Comparison of ENCODE assay signal across 1 cellular context in the genomic region with DNA sequence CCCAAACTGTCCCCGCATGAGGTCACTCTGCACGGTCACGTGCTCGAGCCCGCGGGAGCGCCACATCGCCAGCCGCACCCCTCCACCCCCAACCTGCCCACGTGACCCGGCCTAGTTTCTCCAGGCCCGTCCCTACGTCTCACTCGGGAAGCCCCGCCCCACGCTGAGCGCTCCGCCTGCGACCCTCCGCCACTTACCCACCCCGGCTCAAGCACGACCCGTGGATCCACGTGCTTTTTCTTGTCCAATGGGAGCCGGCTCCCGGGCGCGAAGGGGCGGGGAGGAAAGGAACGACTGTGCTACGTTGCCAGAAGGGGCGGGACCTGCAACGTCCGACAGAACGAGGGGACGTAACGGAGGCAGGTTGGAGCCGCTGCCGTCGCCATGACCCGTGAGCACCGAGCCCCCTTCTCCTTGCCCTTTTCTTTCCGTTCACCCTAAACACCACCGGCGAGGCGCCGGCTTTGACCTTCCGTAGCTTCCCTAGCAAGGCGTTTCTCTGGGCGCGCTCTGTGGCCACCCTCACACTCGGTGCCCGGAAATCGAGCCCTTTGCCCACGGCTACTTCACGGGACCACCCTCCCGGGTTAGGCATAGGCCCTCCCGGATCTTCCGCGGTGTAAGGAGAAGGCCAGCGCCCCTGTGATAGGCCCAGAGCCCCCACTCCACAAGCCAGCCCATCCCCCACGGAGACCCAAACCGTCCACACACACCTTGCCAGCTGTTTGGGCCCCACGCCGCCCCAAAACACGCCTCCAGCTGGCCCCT.
TF ChIP-seq lines count a peak whose summit lies in the region.

A gene (plus strand): TSS at position 328 of the 768 bp plus-strand sequence. CDS start 57 bp downstream, at position 385.

TF ChIP-seq in HepG2, 621 proteins besides CTCF, POLR2A, EP300 and RAD21 (continued from another document and continues in another):
- TF ChIP-seq ZNF20 (CRISPR knock-in tag; IDR thresholded peaks at IDR 0.05) (peak; percentile 66; the same call in 1 of the 2 replicates), ZNF121 (CRISPR knock-in tag; IDR thresholded peaks at IDR 0.05) (no peak), YEATS2 (CRISPR knock-in tag; IDR thresholded peaks at IDR 0.05; ENCODE audit: borderline replicate concordance) (peak; percentile 55; the same call in 1 of the 2 replicates), ZNF607 (CRISPR knock-in tag; IDR thresholded peaks at IDR 0.05; ENCODE audit: borderline replicate concordance) (peak; percentile 48; the same call in 1 of the 2 replicates), ZIK1 (CRISPR knock-in tag; IDR thresholded peaks at IDR 0.05; ENCODE audit: borderline replicate concordance, low read depth) (peak; percentile 66; the same call in 1 of the 2 replicates), MTF2 (CRISPR knock-in tag; IDR thresholded peaks at IDR 0.05; ENCODE audit: borderline replicate concordance) (no peak), ZNF138 (CRISPR knock-in tag; IDR thresholded peaks at IDR 0.05; ENCODE audit: low read depth) (peak; percentile 87; the same call in 1 of the 2 replicates), U2AF2 (IDR thresholded peaks at IDR 0.05; ENCODE audit: low read depth, low read length) (no peak), ISL2 (CRISPR knock-in tag; IDR thresholded peaks at IDR 0.05) (peak; percentile 31), ZNF703 (CRISPR knock-in tag; IDR thresholded peaks at IDR 0.05; ENCODE audit: borderline replicate concordance) (no peak), KMT2A (CRISPR knock-in tag; IDR thresholded peaks at IDR 0.05) (no peak), RFXANK (CRISPR knock-in tag; IDR thresholded peaks at IDR 0.05) (no peak), NFATC3 (CRISPR knock-in tag; IDR thresholded peaks at IDR 0.05) (peak; percentile 42; the same call in 1 of the 2 replicates), ZNF292 (CRISPR knock-in tag; IDR thresholded peaks at IDR 0.05; ENCODE audit: borderline replicate concordance, low read depth) (no peak), ZFP62 (CRISPR knock-in tag; IDR thresholded peaks at IDR 0.05) (no peak), MBNL3 (CRISPR knock-in tag; conservative IDR thresholded peaks at IDR 0.05) (no peak), PAWR (CRISPR knock-in tag; IDR thresholded peaks at IDR 0.05; ENCODE audit: borderline replicate concordance) (no peak), TBL1XR1 (IDR thresholded peaks at IDR 0.05; ENCODE audit: borderline replicate concordance, low read length, partially characterized antibody) (peak; percentile 56), SOX5 (CRISPR knock-in tag; IDR thresholded peaks at IDR 0.05; ENCODE audit: borderline replicate concordance) (no peak), PLRG1 (conservative IDR thresholded peaks at IDR 0.05) (no peak), MED1 (CRISPR knock-in tag; IDR thresholded peaks at IDR 0.05) (peak; percentile 57), TBX2 (CRISPR knock-in tag; IDR thresholded peaks at IDR 0.05; ENCODE audit: borderline replicate concordance) (peak; percentile 81), BHLHE40 (IDR thresholded peaks at IDR 0.05; ENCODE audit: low read length) (peak; percentile 96), MEF2D (CRISPR knock-in tag; IDR thresholded peaks at IDR 0.05) (0 out of 2 replicates have a peak, but pooled peaks have one; percentile 32), ZNF451 (CRISPR knock-in tag; IDR thresholded peaks at IDR 0.05) (peak; percentile 65; the same call in 1 of the 2 replicates), HDAC2 (CRISPR knock-in tag; IDR thresholded peaks at IDR 0.05) (no peak), MIXL1 (CRISPR knock-in tag; IDR thresholded peaks at IDR 0.05) (no peak), ZMYM3 (CRISPR knock-in tag; IDR thresholded peaks at IDR 0.05) (0 out of 2 replicates have a peak, but pooled peaks have one; percentile 6), XBP1 (CRISPR knock-in tag; IDR thresholded peaks at IDR 0.05) (no peak), ZNF891 (CRISPR knock-in tag; IDR thresholded peaks at IDR 0.05) (peak; percentile 66; the same call in 1 of the 2 replicates), FOXP1 (IDR thresholded peaks at IDR 0.05) (no peak), FOXP1 (CRISPR knock-in tag; IDR thresholded peaks at IDR 0.05) (0 out of 2 replicates have a peak, but pooled peaks have one; percentile 6), DNMT1 (CRISPR knock-in tag; IDR thresholded peaks at IDR 0.05) (no peak), SALL2 (CRISPR knock-in tag; IDR thresholded peaks at IDR 0.05) (peak; percentile 65; the same call in 1 of the 2 replicates), ZNF616 (CRISPR knock-in tag; IDR thresholded peaks at IDR 0.05; ENCODE audit: low read depth) (0 out of 2 replicates have a peak, but pooled peaks have one; percentile 34), ETV5 (CRISPR knock-in tag; IDR thresholded peaks at IDR 0.05; ENCODE audit: borderline replicate concordance) (0 out of 2 replicates have a peak, but pooled peaks have one; percentile 33), ZNF263 (CRISPR knock-in tag; IDR thresholded peaks at IDR 0.05) (no peak), BRCA1 (CRISPR knock-in tag; IDR thresholded peaks at IDR 0.05) (no peak; the same call in 1 of the 2 replicates), ZBTB42 (CRISPR knock-in tag; IDR thresholded peaks at IDR 0.05) (no peak), ZNF124 (CRISPR knock-in tag; IDR thresholded peaks at IDR 0.05) (peak; percentile 69; the same call in 1 of the 2 replicates), AGO1 (IDR thresholded peaks at IDR 0.05; ENCODE audit: low read depth, low read length, poor library complexity, severe bottlenecking) (peak; percentile 54)
- TF ChIP-seq, protein P1, sequence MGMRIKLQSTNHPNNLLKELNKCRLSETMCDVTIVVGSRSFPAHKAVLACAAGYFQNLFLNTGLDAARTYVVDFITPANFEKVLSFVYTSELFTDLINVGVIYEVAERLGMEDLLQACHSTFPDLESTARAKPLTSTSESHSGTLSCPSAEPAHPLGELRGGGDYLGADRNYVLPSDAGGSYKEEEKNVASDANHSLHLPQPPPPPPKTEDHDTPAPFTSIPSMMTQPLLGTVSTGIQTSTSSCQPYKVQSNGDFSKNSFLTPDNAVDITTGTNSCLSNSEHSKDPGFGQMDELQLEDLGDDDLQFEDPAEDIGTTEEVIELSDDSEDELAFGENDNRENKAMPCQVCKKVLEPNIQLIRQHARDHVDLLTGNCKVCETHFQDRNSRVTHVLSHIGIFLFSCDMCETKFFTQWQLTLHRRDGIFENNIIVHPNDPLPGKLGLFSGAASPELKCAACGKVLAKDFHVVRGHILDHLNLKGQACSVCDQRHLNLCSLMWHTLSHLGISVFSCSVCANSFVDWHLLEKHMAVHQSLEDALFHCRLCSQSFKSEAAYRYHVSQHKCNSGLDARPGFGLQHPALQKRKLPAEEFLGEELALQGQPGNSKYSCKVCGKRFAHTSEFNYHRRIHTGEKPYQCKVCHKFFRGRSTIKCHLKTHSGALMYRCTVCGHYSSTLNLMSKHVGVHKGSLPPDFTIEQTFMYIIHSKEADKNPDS (CRISPR knock-in tag; IDR thresholded peaks at IDR 0.05): no peak
- TF ChIP-seq, protein P2, sequence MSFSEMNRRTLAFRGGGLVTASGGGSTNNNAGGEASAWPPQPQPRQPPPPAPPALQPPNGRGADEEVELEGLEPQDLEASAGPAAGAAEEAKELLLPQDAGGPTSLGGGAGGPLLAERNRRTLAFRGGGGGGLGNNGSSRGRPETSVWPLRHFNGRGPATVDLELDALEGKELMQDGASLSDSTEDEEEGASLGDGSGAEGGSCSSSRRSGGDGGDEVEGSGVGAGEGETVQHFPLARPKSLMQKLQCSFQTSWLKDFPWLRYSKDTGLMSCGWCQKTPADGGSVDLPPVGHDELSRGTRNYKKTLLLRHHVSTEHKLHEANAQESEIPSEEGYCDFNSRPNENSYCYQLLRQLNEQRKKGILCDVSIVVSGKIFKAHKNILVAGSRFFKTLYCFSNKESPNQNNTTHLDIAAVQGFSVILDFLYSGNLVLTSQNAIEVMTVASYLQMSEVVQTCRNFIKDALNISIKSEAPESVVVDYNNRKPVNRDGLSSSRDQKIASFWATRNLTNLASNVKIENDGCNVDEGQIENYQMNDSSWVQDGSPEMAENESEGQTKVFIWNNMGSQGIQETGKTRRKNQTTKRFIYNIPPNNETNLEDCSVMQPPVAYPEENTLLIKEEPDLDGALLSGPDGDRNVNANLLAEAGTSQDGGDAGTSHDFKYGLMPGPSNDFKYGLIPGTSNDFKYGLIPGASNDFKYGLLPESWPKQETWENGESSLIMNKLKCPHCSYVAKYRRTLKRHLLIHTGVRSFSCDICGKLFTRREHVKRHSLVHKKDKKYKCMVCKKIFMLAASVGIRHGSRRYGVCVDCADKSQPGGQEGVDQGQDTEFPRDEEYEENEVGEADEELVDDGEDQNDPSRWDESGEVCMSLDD (CRISPR knock-in tag; IDR thresholded peaks at IDR 0.05; ENCODE audit: borderline replicate concordance): peak; percentile 92; the same call in 1 of the 2 replicates
- TF ChIP-seq, protein P3, sequence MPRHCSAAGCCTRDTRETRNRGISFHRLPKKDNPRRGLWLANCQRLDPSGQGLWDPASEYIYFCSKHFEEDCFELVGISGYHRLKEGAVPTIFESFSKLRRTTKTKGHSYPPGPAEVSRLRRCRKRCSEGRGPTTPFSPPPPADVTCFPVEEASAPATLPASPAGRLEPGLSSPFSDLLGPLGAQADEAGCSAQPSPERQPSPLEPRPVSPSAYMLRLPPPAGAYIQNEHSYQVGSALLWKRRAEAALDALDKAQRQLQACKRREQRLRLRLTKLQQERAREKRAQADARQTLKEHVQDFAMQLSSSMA (CRISPR knock-in tag; IDR thresholded peaks at IDR 0.05): no peak
- TF ChIP-seq, protein P4, sequence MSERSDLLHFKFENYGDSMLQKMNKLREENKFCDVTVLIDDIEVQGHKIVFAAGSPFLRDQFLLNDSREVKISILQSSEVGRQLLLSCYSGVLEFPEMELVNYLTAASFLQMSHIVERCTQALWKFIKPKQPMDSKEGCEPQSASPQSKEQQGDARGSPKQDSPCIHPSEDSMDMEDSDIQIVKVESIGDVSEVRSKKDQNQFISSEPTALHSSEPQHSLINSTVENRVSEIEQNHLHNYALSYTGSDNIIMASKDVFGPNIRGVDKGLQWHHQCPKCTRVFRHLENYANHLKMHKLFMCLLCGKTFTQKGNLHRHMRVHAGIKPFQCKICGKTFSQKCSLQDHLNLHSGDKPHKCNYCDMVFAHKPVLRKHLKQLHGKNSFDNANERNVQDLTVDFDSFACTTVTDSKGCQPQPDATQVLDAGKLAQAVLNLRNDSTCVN (CRISPR knock-in tag; IDR thresholded peaks at IDR 0.05; ENCODE audit: borderline replicate concordance): peak; percentile 43; the same call in 1 of the 2 replicates
- TF ChIP-seq, protein P5, sequence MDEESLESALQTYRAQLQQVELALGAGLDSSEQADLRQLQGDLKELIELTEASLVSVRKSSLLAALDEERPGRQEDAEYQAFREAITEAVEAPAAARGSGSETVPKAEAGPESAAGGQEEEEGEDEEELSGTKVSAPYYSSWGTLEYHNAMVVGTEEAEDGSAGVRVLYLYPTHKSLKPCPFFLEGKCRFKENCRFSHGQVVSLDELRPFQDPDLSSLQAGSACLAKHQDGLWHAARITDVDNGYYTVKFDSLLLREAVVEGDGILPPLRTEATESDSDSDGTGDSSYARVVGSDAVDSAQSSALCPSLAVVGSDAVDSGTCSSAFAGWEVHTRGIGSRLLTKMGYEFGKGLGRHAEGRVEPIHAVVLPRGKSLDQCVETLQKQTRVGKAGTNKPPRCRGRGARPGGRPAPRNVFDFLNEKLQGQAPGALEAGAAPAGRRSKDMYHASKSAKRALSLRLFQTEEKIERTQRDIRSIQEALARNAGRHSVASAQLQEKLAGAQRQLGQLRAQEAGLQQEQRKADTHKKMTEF (CRISPR knock-in tag; IDR thresholded peaks at IDR 0.05): peak; percentile 82
- TF ChIP-seq, protein P6, sequence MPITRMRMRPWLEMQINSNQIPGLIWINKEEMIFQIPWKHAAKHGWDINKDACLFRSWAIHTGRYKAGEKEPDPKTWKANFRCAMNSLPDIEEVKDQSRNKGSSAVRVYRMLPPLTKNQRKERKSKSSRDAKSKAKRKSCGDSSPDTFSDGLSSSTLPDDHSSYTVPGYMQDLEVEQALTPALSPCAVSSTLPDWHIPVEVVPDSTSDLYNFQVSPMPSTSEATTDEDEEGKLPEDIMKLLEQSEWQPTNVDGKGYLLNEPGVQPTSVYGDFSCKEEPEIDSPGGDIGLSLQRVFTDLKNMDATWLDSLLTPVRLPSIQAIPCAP (CRISPR knock-in tag; IDR thresholded peaks at IDR 0.05; ENCODE audit: low read depth): no peak
- TF ChIP-seq, protein P7, sequence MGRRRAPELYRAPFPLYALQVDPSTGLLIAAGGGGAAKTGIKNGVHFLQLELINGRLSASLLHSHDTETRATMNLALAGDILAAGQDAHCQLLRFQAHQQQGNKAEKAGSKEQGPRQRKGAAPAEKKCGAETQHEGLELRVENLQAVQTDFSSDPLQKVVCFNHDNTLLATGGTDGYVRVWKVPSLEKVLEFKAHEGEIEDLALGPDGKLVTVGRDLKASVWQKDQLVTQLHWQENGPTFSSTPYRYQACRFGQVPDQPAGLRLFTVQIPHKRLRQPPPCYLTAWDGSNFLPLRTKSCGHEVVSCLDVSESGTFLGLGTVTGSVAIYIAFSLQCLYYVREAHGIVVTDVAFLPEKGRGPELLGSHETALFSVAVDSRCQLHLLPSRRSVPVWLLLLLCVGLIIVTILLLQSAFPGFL (CRISPR knock-in tag; IDR thresholded peaks at IDR 0.05): no peak
- TF ChIP-seq, protein P8, sequence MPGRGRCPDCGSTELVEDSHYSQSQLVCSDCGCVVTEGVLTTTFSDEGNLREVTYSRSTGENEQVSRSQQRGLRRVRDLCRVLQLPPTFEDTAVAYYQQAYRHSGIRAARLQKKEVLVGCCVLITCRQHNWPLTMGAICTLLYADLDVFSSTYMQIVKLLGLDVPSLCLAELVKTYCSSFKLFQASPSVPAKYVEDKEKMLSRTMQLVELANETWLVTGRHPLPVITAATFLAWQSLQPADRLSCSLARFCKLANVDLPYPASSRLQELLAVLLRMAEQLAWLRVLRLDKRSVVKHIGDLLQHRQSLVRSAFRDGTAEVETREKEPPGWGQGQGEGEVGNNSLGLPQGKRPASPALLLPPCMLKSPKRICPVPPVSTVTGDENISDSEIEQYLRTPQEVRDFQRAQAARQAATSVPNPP (CRISPR knock-in tag; IDR thresholded peaks at IDR 0.05): no peak
- TF ChIP-seq, protein P9, sequence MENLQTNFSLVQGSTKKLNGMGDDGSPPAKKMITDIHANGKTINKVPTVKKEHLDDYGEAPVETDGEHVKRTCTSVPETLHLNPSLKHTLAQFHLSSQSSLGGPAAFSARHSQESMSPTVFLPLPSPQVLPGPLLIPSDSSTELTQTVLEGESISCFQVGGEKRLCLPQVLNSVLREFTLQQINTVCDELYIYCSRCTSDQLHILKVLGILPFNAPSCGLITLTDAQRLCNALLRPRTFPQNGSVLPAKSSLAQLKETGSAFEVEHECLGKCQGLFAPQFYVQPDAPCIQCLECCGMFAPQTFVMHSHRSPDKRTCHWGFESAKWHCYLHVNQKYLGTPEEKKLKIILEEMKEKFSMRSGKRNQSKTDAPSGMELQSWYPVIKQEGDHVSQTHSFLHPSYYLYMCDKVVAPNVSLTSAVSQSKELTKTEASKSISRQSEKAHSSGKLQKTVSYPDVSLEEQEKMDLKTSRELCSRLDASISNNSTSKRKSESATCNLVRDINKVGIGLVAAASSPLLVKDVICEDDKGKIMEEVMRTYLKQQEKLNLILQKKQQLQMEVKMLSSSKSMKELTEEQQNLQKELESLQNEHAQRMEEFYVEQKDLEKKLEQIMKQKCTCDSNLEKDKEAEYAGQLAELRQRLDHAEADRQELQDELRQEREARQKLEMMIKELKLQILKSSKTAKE (CRISPR knock-in tag; IDR thresholded peaks at IDR 0.05; ENCODE audit: borderline replicate concordance): no peak
